ENCODE assay signal across 41 cellular contexts in the genomic region with DNA sequence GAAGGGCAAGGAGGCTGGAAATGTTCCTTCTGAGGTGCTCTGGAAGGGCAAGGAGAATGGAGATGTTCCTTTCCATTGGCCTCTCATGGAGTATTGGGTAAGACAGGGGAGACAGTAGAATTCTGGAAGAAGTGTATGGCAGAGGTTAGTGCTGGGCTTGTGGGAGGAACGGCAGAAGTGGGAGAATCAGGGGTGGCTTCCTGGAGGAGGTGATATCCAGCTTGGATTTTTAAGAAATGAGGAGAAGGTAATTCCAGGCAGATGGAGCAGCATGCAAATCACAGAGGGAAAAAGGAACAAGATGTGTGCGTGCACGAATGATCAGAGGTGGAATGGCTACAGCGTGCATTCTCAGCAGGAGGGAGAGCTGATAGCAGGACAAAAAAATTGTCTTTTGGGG. TPM values are rescaled to one million over a fixed set of nuclear protein-coding genes. Genes with fewer than 3 reads are reported as not detected.
"Had no signal": no experiment of that assay in that cellular context is flagged by ENCODE, and none has a peak within 500 bp of the region (broad histone marks: within the 10 kb centered on the region; RNA-seq: fewer than 3 reads in every experiment).

No MANE protein-coding gene starts in this region.

- H3K27me3 ChIP-seq: ascending aorta, body of pancreas, brain microvascular endothelial cell, cardiac muscle cell had no signal

- H3K9me3 ChIP-seq: adrenal gland, ascending aorta, body of pancreas, breast epithelium had no signal

- DNase-seq: activated effector memory CD4-positive, alpha-beta T cell treated with anti-CD3 and anti-CD28 coated beads, Interleukin-2, amount 50 U/mL, for 16 hours; activated effector memory CD4-positive, alpha-beta T cell treated with Interleukin-2 at 50 U/mL for 16 hours; activated gamma-delta T cell; activated gamma-delta T cell treated with Interleukin-2 at 50 U/mL for 16 hours; activated naive CD4-positive, alpha-beta T cell; activated naive CD4-positive, alpha-beta T cell treated with anti-CD3 and anti-CD28 coated beads for 36 hours; activated naive CD4-positive, alpha-beta T cell treated with anti-CD3 and anti-CD28 coated beads, Interleukin-2, amount 10 ng/mL, durations not matched to agents 7 days and 5 days; activated naive CD4-positive, alpha-beta T cell treated with anti-CD3 and anti-CD28 coated beads, Interleukin-2, amount 50 U/mL, for 16 hours; activated naive CD4-positive, alpha-beta T cell treated with Interleukin-2 at 50 U/mL for 16 hours; activated naive CD8-positive, alpha-beta T cell treated with anti-CD3 and anti-CD28 coated beads for 36 hours; activated naive CD8-positive, alpha-beta T cell treated with anti-CD3 and anti-CD28 coated beads, Interleukin-2, amount 10 ng/mL, durations not matched to agents 7 days and 5 days; activated naive CD8-positive, alpha-beta T cell treated with anti-CD3 and anti-CD28 coated beads, Interleukin-2, amount 50 U/mL, for 24 hours; activated T-cell treated with anti-CD3 and anti-CD28 coated beads for 4 hours; activated T-cell treated with anti-CD3 and anti-CD28 coated beads, Interleukin-2, amount 50 U/mL, for 1 hour; activated T-cell treated with anti-CD3 and anti-CD28 coated beads, Interleukin-2, amount 50 U/mL, for 24 hours; activated T-cell treated with anti-CD3 and anti-CD28 coated beads, Interleukin-2, amount 50 U/mL, for 4 hours; activated T-cell treated with anti-CD3 and anti-CD28 coated beads, Interleukin-2, amount 50 U/mL, for 48 hours; activated T-cell treated with anti-CD3 and anti-CD28 coated beads, Interleukin-2, amount 50 U/mL, for 72 hours; adrenal gland; amniotic stem cell; amygdala; anterior cingulate cortex; aorta; body of pancreas; brain microvascular endothelial cell; caudate nucleus; central memory CD4-positive, alpha-beta T cell; cerebellar nuclear complex had no signal

- H3K36me3 Mint-ChIP-seq: activated naive CD4-positive, alpha-beta T cell treated with anti-CD3 and anti-CD28 coated beads, Interleukin-2, amount 10 ng/mL, durations not matched to agents 7 days and 5 days; activated naive CD8-positive, alpha-beta T cell; activated naive CD8-positive, alpha-beta T cell treated with anti-CD3 and anti-CD28 coated beads for 36 hours; activated naive CD8-positive, alpha-beta T cell treated with anti-CD3 and anti-CD28 coated beads, Interleukin-2, amount 10 ng/mL, durations not matched to agents 7 days and 5 days; brain had no signal

- H3K27ac ChIP-seq: adrenal gland, ascending aorta, body of pancreas, brain microvascular endothelial cell, breast epithelium, cardiac muscle cell had no signal

- ATAC-seq: activated naive CD8-positive, alpha-beta T cell treated with anti-CD3 and anti-CD28 coated beads, Interleukin-2, amount 50 U/mL, for 24 hours; activated T-cell treated with anti-CD3 and anti-CD28 coated beads, Interleukin-2, amount 50 U/mL, for 4 hours; activated T-cell treated with anti-CD3 and anti-CD28 coated beads, Interleukin-2, amount 50 U/mL, for 72 hours; activated T-helper 17 cell treated with anti-CD3 and anti-CD28 coated beads, Interleukin-2, amount 50 U/mL, for 72 hours; body of pancreas had no signal

- FAIRE-seq: astrocyte, bronchial epithelial cell had no signal

- H3K4me1 ChIP-seq: adrenal gland, ascending aorta, body of pancreas, breast epithelium had no signal

- H3K27me3 Mint-ChIP-seq: activated naive CD8-positive, alpha-beta T cell treated with anti-CD3 and anti-CD28 coated beads for 36 hours had no signal

- H3K27ac Mint-ChIP-seq: activated naive CD4-positive, alpha-beta T cell treated with anti-CD3 and anti-CD28 coated beads for 36 hours; activated naive CD4-positive, alpha-beta T cell treated with anti-CD3 and anti-CD28 coated beads, Interleukin-2, amount 10 ng/mL, durations not matched to agents 7 days and 5 days; activated naive CD8-positive, alpha-beta T cell; activated naive CD8-positive, alpha-beta T cell treated with anti-CD3 and anti-CD28 coated beads for 36 hours; activated naive CD8-positive, alpha-beta T cell treated with anti-CD3 and anti-CD28 coated beads, Interleukin-2, amount 10 ng/mL, durations not matched to agents 7 days and 5 days; activated naive CD8-positive, alpha-beta T cell treated with anti-CD3 and anti-CD28 coated beads, Interleukin-2, amount 50 U/mL, for 24 hours; activated T-cell treated with anti-CD3 and anti-CD28 coated beads, Interleukin-2, amount 50 U/mL, for 24 hours; activated T-cell treated with anti-CD3 and anti-CD28 coated beads, Interleukin-2, amount 50 U/mL, for 72 hours; activated T-helper 1 cell treated with anti-CD3 and anti-CD28 coated beads, Interleukin-12 subunit alpha, Interleukin-12 subunit beta, Interleukin-2, Interleukin-4 antibody, amounts not matched to agents 30 ng/mL and 10 ng/mL and 1 ng/mL, durations not matched to agents 14 hours and 24 hours and 36 hours; activated T-helper 17 cell treated with anti-CD3 and anti-CD28 coated beads, Interleukin-2, amount 50 U/mL, for 72 hours; activated T-helper 2 cell treated with anti-CD3 and anti-CD28 coated beads, Interferon-gamma antibody, Interleukin-2, Interleukin-4, amounts not matched to agents 10 μg/mL and 5 μg/mL and 100 μg/mL, durations not matched to agents 14 hours and 24 hours and 36 hours; brain had no signal

- H3K36me3 ChIP-seq: adrenal gland, ascending aorta, brain microvascular endothelial cell, breast epithelium, cardiac muscle cell had no signal

- H3K4me3 Mint-ChIP-seq: activated naive CD4-positive, alpha-beta T cell treated with anti-CD3 and anti-CD28 coated beads for 36 hours; activated naive CD4-positive, alpha-beta T cell treated with anti-CD3 and anti-CD28 coated beads, Interleukin-2, amount 10 ng/mL, durations not matched to agents 7 days and 5 days; activated naive CD8-positive, alpha-beta T cell; activated naive CD8-positive, alpha-beta T cell treated with anti-CD3 and anti-CD28 coated beads for 36 hours; activated naive CD8-positive, alpha-beta T cell treated with anti-CD3 and anti-CD28 coated beads, Interleukin-2, amount 10 ng/mL, durations not matched to agents 7 days and 5 days; activated naive CD8-positive, alpha-beta T cell treated with anti-CD3 and anti-CD28 coated beads, Interleukin-2, amount 50 U/mL, for 24 hours; activated T-cell treated with anti-CD3 and anti-CD28 coated beads, Interleukin-2, amount 50 U/mL, for 24 hours; activated T-cell treated with anti-CD3 and anti-CD28 coated beads, Interleukin-2, amount 50 U/mL, for 4 hours; activated T-cell treated with anti-CD3 and anti-CD28 coated beads, Interleukin-2, amount 50 U/mL, for 72 hours; activated T-helper 1 cell treated with anti-CD3 and anti-CD28 coated beads, Interleukin-12 subunit alpha, Interleukin-12 subunit beta, Interleukin-2, Interleukin-4 antibody, amounts not matched to agents 30 ng/mL and 10 ng/mL and 1 ng/mL, durations not matched to agents 14 hours and 24 hours and 36 hours; activated T-helper 17 cell treated with anti-CD3 and anti-CD28 coated beads, Interleukin-2, amount 50 U/mL, for 72 hours; central memory CD8-positive, alpha-beta T cell had no signal

- H3K4me3 ChIP-seq: adrenal gland, ascending aorta, body of pancreas, breast epithelium, cardiac muscle cell had no signal

- H3K4me1 Mint-ChIP-seq: activated naive CD4-positive, alpha-beta T cell treated with anti-CD3 and anti-CD28 coated beads, Interleukin-2, amount 10 ng/mL, durations not matched to agents 7 days and 5 days; activated naive CD8-positive, alpha-beta T cell treated with anti-CD3 and anti-CD28 coated beads for 36 hours; activated naive CD8-positive, alpha-beta T cell treated with anti-CD3 and anti-CD28 coated beads, Interleukin-2, amount 10 ng/mL, durations not matched to agents 7 days and 5 days; activated naive CD8-positive, alpha-beta T cell treated with anti-CD3 and anti-CD28 coated beads, Interleukin-2, amount 50 U/mL, for 24 hours; activated T-helper 17 cell treated with anti-CD3 and anti-CD28 coated beads, Interleukin-2, amount 50 U/mL, for 72 hours; brain; central memory CD8-positive, alpha-beta T cell had no signal

- H3K9me3 Mint-ChIP-seq: activated naive CD4-positive, alpha-beta T cell treated with anti-CD3 and anti-CD28 coated beads for 36 hours; activated naive CD4-positive, alpha-beta T cell treated with anti-CD3 and anti-CD28 coated beads, Interleukin-2, amount 10 ng/mL, durations not matched to agents 7 days and 5 days; activated naive CD8-positive, alpha-beta T cell treated with anti-CD3 and anti-CD28 coated beads for 36 hours; activated naive CD8-positive, alpha-beta T cell treated with anti-CD3 and anti-CD28 coated beads, Interleukin-2, amount 10 ng/mL, durations not matched to agents 7 days and 5 days; activated naive CD8-positive, alpha-beta T cell treated with anti-CD3 and anti-CD28 coated beads, Interleukin-2, amount 50 U/mL, for 24 hours; activated T-cell treated with anti-CD3 and anti-CD28 coated beads, Interleukin-2, amount 50 U/mL, for 24 hours; activated T-cell treated with anti-CD3 and anti-CD28 coated beads, Interleukin-2, amount 50 U/mL, for 4 hours; activated T-cell treated with anti-CD3 and anti-CD28 coated beads, Interleukin-2, amount 50 U/mL, for 72 hours; activated T-helper 1 cell treated with anti-CD3 and anti-CD28 coated beads, Interleukin-12 subunit alpha, Interleukin-12 subunit beta, Interleukin-2, Interleukin-4 antibody, amounts not matched to agents 30 ng/mL and 10 ng/mL and 1 ng/mL, durations not matched to agents 14 hours and 24 hours and 36 hours; activated T-helper 17 cell treated with anti-CD3 and anti-CD28 coated beads, Interleukin-2, amount 50 U/mL, for 72 hours; activated T-helper 2 cell treated with anti-CD3 and anti-CD28 coated beads, Interferon-gamma antibody, Interleukin-2, Interleukin-4, amounts not matched to agents 10 μg/mL and 5 μg/mL and 100 μg/mL, durations not matched to agents 14 hours and 24 hours and 36 hours; central memory CD8-positive, alpha-beta T cell had no signal

RNA-seq across cellular contexts. Expression of a gene that starts 45.1 kb away (rescaled TPM):
- total RNA-seq: activated naive CD4-positive, alpha-beta T cell treated with anti-CD3 and anti-CD28 coated beads for 36 hours; activated naive CD8-positive, alpha-beta T cell treated with anti-CD3 and anti-CD28 coated beads for 36 hours; activated naive CD8-positive, alpha-beta T cell treated with anti-CD3 and anti-CD28 coated beads, Interleukin-2, amount 10 ng/mL, durations not matched to agents 7 days and 5 days; activated T-cell treated with anti-CD3 and anti-CD28 coated beads, Interleukin-2, amount 50 U/mL, for 4 hours; activated T-cell treated with anti-CD3 and anti-CD28 coated beads, Interleukin-2, amount 50 U/mL, for 72 hours; activated T-helper 1 cell treated with anti-CD3 and anti-CD28 coated beads, Interleukin-12 subunit alpha, Interleukin-12 subunit beta, Interleukin-2, Interleukin-4 antibody, amounts not matched to agents 30 ng/mL and 10 ng/mL and 1 ng/mL, durations not matched to agents 14 hours and 24 hours and 36 hours; activated T-helper 17 cell treated with anti-CD3 and anti-CD28 coated beads, Interleukin-2, amount 50 U/mL, for 72 hours; activated T-helper 2 cell treated with anti-CD3 and anti-CD28 coated beads, Interferon-gamma antibody, Interleukin-2, Interleukin-4, amounts not matched to agents 10 μg/mL and 5 μg/mL and 100 μg/mL, durations not matched to agents 14 hours and 24 hours and 36 hours; ascending aorta; body of pancreas; bronchial epithelial cell; cardiac muscle cell; cardiac septum; chondrocyte had no signal
- polyA plus RNA-seq: aorta, cardiac muscle cell had no signal
